ENCODE assay signal across 8 cellular contexts in genomic region chr7:2639994-2640830, GRCh38. TPM values are rescaled to one million over a fixed set of nuclear protein-coding genes. Genes with fewer than 3 reads are reported as not detected.
A peak's percentile ranks its signal among the peaks of the same experiment; 100 is the strongest.
DNase-seq lines count a peak whose midpoint lies in the region; ATAC-seq and TF ChIP-seq lines count a peak whose summit lies in the region.
"Had no signal": no experiment of that assay in that cellular context is flagged by ENCODE, and none has a peak within 500 bp of the region (broad histone marks: within the 10 kb centered on the region; RNA-seq: fewer than 3 reads in every experiment).

No MANE protein-coding gene starts in this region.

- H3K36me3 ChIP-seq in liver (ENCODE audit: control insufficient read depth in 4 of 4, insufficient read depth in 3 of 4, low read depth in 1 of 4, low read length in 3 of 4): no peaks in the 10 kb centered on the region
- H3K36me3 ChIP-seq in stomach: no peaks in the 10 kb centered on the region

- TF ChIP-seq EP300 in Ishikawa (IDR thresholded peaks at IDR 0.05; ENCODE audit: borderline replicate concordance): peak; percentile 66; the same call in 1 of the 2 replicates
- no peak for TF ChIP-seq EP300 in stomach (IDR thresholded peaks at IDR 0.05)

- no peak overlapping the region for H3K4me3 Mint-ChIP-seq in MCF 10A (ENCODE audit: unreplicated experiment)

- H3K9me3 ChIP-seq in liver (ENCODE audit: control insufficient read depth in 4 of 4, low read length in 3 of 4) (no peaks in the 10 kb centered on the region), stomach (no peaks in the 10 kb centered on the region)

- ATAC-seq in GM21515 (IDR thresholded peaks at IDR 0.05; ENCODE audit: unreplicated experiment) (no peak), HG02885 (IDR thresholded peaks at IDR 0.05; ENCODE audit: poor library complexity, unreplicated experiment) (no peak)

- POLR2A ChIA-PET in MCF 10A (lab: Yijun Ruan, JAX): no interaction called here

- no peak for TF ChIP-seq CTCF in MCF 10A (IDR thresholded peaks at IDR 0.05; ENCODE audit: unreplicated experiment)
- no peak for TF ChIP-seq CTCF in liver (IDR thresholded peaks at IDR 0.05; ENCODE audit: low read depth, low read length, missing input control)
- TF ChIP-seq CTCF in stomach (IDR thresholded peaks at IDR 0.05): peak in 1 of 7 experiments; percentile 17

- H3K4me1 ChIP-seq in liver (ENCODE audit: control insufficient read depth in 4 of 4, insufficient read depth in 4 of 4, low read length in 3 of 4) (peaks cover 44 to 79% (median 64%) of the 10 kb centered on the region in 4 donors), stomach (peaks cover 31 to 91% (median 71%) of the 10 kb centered on the region in 4 donors)

- H3K27me3 Mint-ChIP-seq in MCF 10A (ENCODE audit: insufficient read depth, unreplicated experiment): no peaks in the 10 kb centered on the region

- no peak for TF ChIP-seq POLR2A in stomach (IDR thresholded peaks at IDR 0.05)

- H3K27me3 ChIP-seq in liver (ENCODE audit: control insufficient read depth in 4 of 4, insufficient read depth in 4 of 4, low read length in 3 of 4) (no peaks in the 10 kb centered on the region), stomach (no peaks in the 10 kb centered on the region)

- no peaks in the 10 kb centered on the region for H3K4me1 Mint-ChIP-seq in MCF 10A (ENCODE audit: insufficient read depth, unreplicated experiment)

- intact Hi-C loops in MCF 10A (cut with micrococcal nuclease): no loop called here
- intact Hi-C loops in stomach (cut with DNase I; ENCODE audit: low total_unique reads): no loop called here

- H3K27ac ChIP-seq in liver (ENCODE audit: low read depth in 1 of 2, low read length in 2 of 2) (peak overlapping the region; percentile 90 to 95), stomach (peak overlapping the region; percentile 61 to 86 (median 83))

- no TSS peak for BruUV-seq in MCF 10A (replicated peaks; lab: Mats Ljungman, UMichigan)

- WGBS in liver: 79% methylated on average over 38 of the region's 38 CpGs
- WGBS in stomach, 5 donors: 65 to 86% (median 74%) methylated on average over 24 to 38 of the region's 38 CpGs

- no peak overlapping the region for H3K27ac Mint-ChIP-seq in MCF 10A (ENCODE audit: low read depth, unreplicated experiment)

- no peaks in the 10 kb centered on the region for H3K36me3 Mint-ChIP-seq in MCF 10A (ENCODE audit: insufficient read depth, unreplicated experiment)

- CTCF ChIA-PET in MCF 10A (lab: Yijun Ruan, JAX): no interaction called here

- no peaks in the 10 kb centered on the region for H3K9me3 Mint-ChIP-seq in MCF 10A (ENCODE audit: unreplicated experiment)

- peak; percentile 27 for DNase-seq in MCF 10A (ENCODE audit: unreplicated experiment)
- DNase-seq in stomach: peak; percentile 72
- DNase-seq in AG08395 (ENCODE audit: low spot score): no peak
- DNase-seq: NCI-H69 had no signal

- H3K9ac ChIP-seq in liver (ENCODE audit: low read depth in 1 of 2, low read length in 2 of 2): no peak overlapping the region

- TF ChIP-seq RAD21 in Ishikawa (IDR thresholded peaks at IDR 0.05; ENCODE audit: low read depth) (0 out of 2 replicates have a peak, but pooled peaks have one; percentile 1), liver (IDR thresholded peaks at IDR 0.05) (no peak)

- no peak overlapping the region for H3K4me3 ChIP-seq in liver (ENCODE audit: low read depth in 1 of 3, low read length in 3 of 3)
- no peak overlapping the region for H3K4me3 ChIP-seq in stomach

TF ChIP-seq in Ishikawa, 13 proteins besides CTCF, POLR2A, EP300 and RAD21:
- TF ChIP-seq FOXM1 (IDR thresholded peaks at IDR 0.05; ENCODE audit: borderline replicate concordance, low read depth) (no peak), YY1 (IDR thresholded peaks at IDR 0.05; ENCODE audit: low read depth) (no peak), CREB1 (IDR thresholded peaks at IDR 0.05; ENCODE audit: low read depth) (no peak), MAX (IDR thresholded peaks at IDR 0.05) (peak; percentile 79), TEAD4 (IDR thresholded peaks at IDR 0.05) (peak; percentile 45; the same call in 1 of the 2 replicates), NFIC (IDR thresholded peaks at IDR 0.05) (peak; percentile 89), TAF1 (IDR thresholded peaks at IDR 0.05; ENCODE audit: low read depth) (no peak), EGR1 (IDR thresholded peaks at IDR 0.05) (no peak), ZBTB7A (IDR thresholded peaks at IDR 0.05; ENCODE audit: low read depth) (no peak), TCF12 (IDR thresholded peaks at IDR 0.05; ENCODE audit: low read depth) (peak; percentile 93), USF1 (IDR thresholded peaks at IDR 0.05) (peak; percentile 40)
TF ChIP-seq in Ishikawa: peak in this region for 5.

TF ChIP-seq in liver, 16 proteins besides CTCF, POLR2A, EP300 and RAD21:
- TF ChIP-seq REST (IDR thresholded peaks at IDR 0.05) (no peak), MAX (IDR thresholded peaks at IDR 0.05) (no peak), GABPA (IDR thresholded peaks at IDR 0.05 in 1 of 2, conservative IDR thresholded peaks at IDR 0.05 in 1 of 2) (no peak), RXRA (IDR thresholded peaks at IDR 0.05) (no peak), TAF1 (conservative IDR thresholded peaks at IDR 0.05) (no peak), FOXA1 (IDR thresholded peaks at IDR 0.05) (no peak)

RNA-seq across cellular contexts. Expression of gene TTYH3, which starts 8.4 kb away (rescaled TPM):
- total RNA-seq in MCF 10A (2022): 20.9 and 34.7 TPM in 2 replicates
- total RNA-seq in liver: 10 to 100 TPM; 16.7 to 18.1 TPM
- polyA plus RNA-seq in liver: 10 to 100 TPM in 1 of 2 donors, 1 to 10 TPM in 1; 8.2 to 19.6 TPM
- total RNA-seq in stomach: 10 to 100 TPM; 16.2 to 79.1 (median 20.5) TPM
- 10 to 100 TPM in 1 of 3 donors, 1 to 10 TPM in 2; 4.1 to 10.8 (median 4.3) TPM for polyA plus RNA-seq in stomach

RNA-seq across cellular contexts. Expression of gene AMZ1, which starts 47.8 kb away (rescaled TPM):
- not detected in 2 replicates for total RNA-seq in MCF 10A (2022)
- total RNA-seq in liver: 1 to 10 TPM in 1 of 2 donors, not detected in 1; 1.3 TPM
- polyA plus RNA-seq in liver: 1 to 10 TPM in 1 of 2 donors, under 1 TPM in 1; 0.10 to 1.1 TPM
- 1 to 10 TPM in 1 of 5 donors, under 1 TPM in 2, not detected in 2; under 0.01 to 1.4 (median 0.45) TPM for total RNA-seq in stomach
- polyA plus RNA-seq in stomach: not detected
